Comparison of ENCODE assay signal across 8 cellular contexts in genomic region chr4:82284475-82284857, GRCh38.
DNase-seq lines count a peak whose midpoint lies in the region; ATAC-seq and TF ChIP-seq lines count a peak whose summit lies in the region.

No MANE protein-coding gene starts in this region.

- H3K27ac Mint-ChIP-seq in activated B cell treated with CpG ODN at 0.5 μM for 24 hours, result peak overlapping the region; percentile 77
- no peak overlapping the region for H3K27ac Mint-ChIP-seq in stimulated activated naive CD8-positive, alpha-beta T cell treated with anti-CD3 and anti-CD28 coated beads, Interleukin-15, amount 100 ng/mL, for 72 hours

- DNase-seq in DMS 273 (lab: John Stamatoyannopoulos, UW; ENCODE audit: unreplicated experiment) (peak; percentile 49), DMS 273 treated with DMSO at 0.1 percent for 48 hours (lab: John Stamatoyannopoulos, UW) (no peak), activated B cell treated with CpG ODN at 0.5 μM for 24 hours (no peak), NCI-H1105 treated with DMSO at 0.1 percent for 48 hours (lab: John Stamatoyannopoulos, UW) (no peak), midbrain (lab: John Stamatoyannopoulos, UW) (no peak)
- DNase-seq in stimulated activated naive CD8-positive, alpha-beta T cell treated with anti-CD3 and anti-CD28 coated beads, Interleukin-15, amount 100 ng/mL, for 72 hours, result no peak

- peaks cover 21% of the 10 kb centered on the region for H3K4me1 Mint-ChIP-seq in activated B cell treated with CpG ODN at 0.5 μM for 24 hours
- peaks cover 17% of the 10 kb centered on the region for H3K4me1 Mint-ChIP-seq in stimulated activated naive CD8-positive, alpha-beta T cell treated with anti-CD3 and anti-CD28 coated beads, Interleukin-15, amount 100 ng/mL, for 72 hours

- H3K9me3 ChIP-seq in iPS-15b (ENCODE audit: control insufficient read depth, insufficient read depth, low read length), result no peaks in the 10 kb centered on the region

- no peaks in the 10 kb centered on the region for H3K9me3 Mint-ChIP-seq in activated B cell treated with CpG ODN at 0.5 μM for 24 hours
- no peaks in the 10 kb centered on the region for H3K9me3 Mint-ChIP-seq in stimulated activated naive CD8-positive, alpha-beta T cell treated with anti-CD3 and anti-CD28 coated beads, Interleukin-15, amount 100 ng/mL, for 72 hours

- H3K27me3 Mint-ChIP-seq in activated B cell treated with CpG ODN at 0.5 μM for 24 hours, result no peaks in the 10 kb centered on the region
- peaks cover 22% of the 10 kb centered on the region for H3K27me3 Mint-ChIP-seq in stimulated activated naive CD8-positive, alpha-beta T cell treated with anti-CD3 and anti-CD28 coated beads, Interleukin-15, amount 100 ng/mL, for 72 hours

- no peaks in the 10 kb centered on the region for H3K36me3 Mint-ChIP-seq in activated B cell treated with CpG ODN at 0.5 μM for 24 hours (ENCODE audit: low read depth)

- H3K27me3 ChIP-seq in iPS-15b (ENCODE audit: control insufficient read depth, insufficient read depth, low read length), result peaks cover 18% of the 10 kb centered on the region

- H3K9ac ChIP-seq in iPS-15b (ENCODE audit: low read depth, low read length), result no peak overlapping the region

- peak overlapping the region; percentile 83 for H3K4me3 Mint-ChIP-seq in activated B cell treated with CpG ODN at 0.5 μM for 24 hours
- H3K4me3 Mint-ChIP-seq in stimulated activated naive CD8-positive, alpha-beta T cell treated with anti-CD3 and anti-CD28 coated beads, Interleukin-15, amount 100 ng/mL, for 72 hours, result peak overlapping the region; percentile 78 to 81

- CTCF ChIA-PET in activated B cell treated with CpG ODN at 0.5 μM for 24 hours (lab: Charles Lee), result interaction anchor here (0.7 to 4.4 kb wide), 12 partner anchors 9 to 878 kb away, joined by 3 to 24 read pairs (median 7); partner anchors contain the start of gene HNRNPDL

- H3K4me1 ChIP-seq in iPS-15b (ENCODE audit: control insufficient read depth, insufficient read depth, low read length), result peaks cover 3% of the 10 kb centered on the region

- H3K4me3 ChIP-seq in iPS-15b (ENCODE audit: low read depth, low read length), result peak overlapping the region; percentile 60

- POLR2A ChIA-PET in activated B cell treated with CpG ODN at 0.5 μM for 24 hours (lab: Charles Lee), result interaction anchor here (0.6 to 3.6 kb wide), 9 partner anchors 9 to 813 kb away, joined by 3 to 40 read pairs (median 9); partner anchors contain the start of genes HNRNPD, HNRNPDL and RASGEF1B

- TF ChIP-seq CTCF in activated B cell treated with CpG ODN at 0.5 μM for 24 hours (IDR thresholded peaks at IDR 0.05), result no peak

- intact Hi-C loops in activated B cell treated with CpG ODN at 0.5 μM for 24 hours (cut with micrococcal nuclease), result loop anchor here (2.0 to 10.0 kb wide), 6 partner anchors 16 to 1200 kb away; partner anchors contain the start of genes ABRAXAS1 and SEC31A

- H3K36me3 ChIP-seq in iPS-15b (ENCODE audit: control insufficient read depth, insufficient read depth, low read length), result no peaks in the 10 kb centered on the region

- ATAC-seq in activated B cell treated with CpG ODN at 0.5 μM for 24 hours (ENCODE audit: low read depth) (no peak), GM19467 (IDR thresholded peaks at IDR 0.05; ENCODE audit: unreplicated experiment) (no peak)
- no peak for ATAC-seq in stimulated activated naive CD8-positive, alpha-beta T cell treated with anti-CD3 and anti-CD28 coated beads, Interleukin-15, amount 100 ng/mL, for 72 hours
